Comparison of ENCODE assay signal across 29 cellular contexts in genomic region chr6:21141616-21142303, GRCh38.
"Had no signal": no experiment of that assay in that cellular context is flagged by ENCODE, and none has a peak within 500 bp of the region (broad histone marks: within the 10 kb centered on the region; RNA-seq: fewer than 3 reads in every experiment).

No MANE protein-coding gene starts in this region.

- H3K36me3 ChIP-seq: heart left ventricle, lower lobe of right lung, neural progenitor cell, neutrophil, right atrium auricular region, stomach, thyroid gland, transverse colon, upper lobe of left lung, vagina had no signal

- H3K4me3 Mint-ChIP-seq: naive thymus-derived CD4-positive, alpha-beta T cell; natural killer cell treated with Interleukin-12 subunit alpha and Interleukin-12 subunit beta and Interleukin-15 and Interleukin-18, amount 100 ng/mL, for 72 hours; neural progenitor cell; stimulated activated naive B cell treated with anti-CD40 and anti-IgM and Interleukin-4, amounts not matched to agents 10 μg/mL and 1 μg/mL and 100 μg/mL, for 72 hours had no signal

- H3K27me3 ChIP-seq: heart left ventricle, neural progenitor cell, neutrophil, right atrium auricular region, stomach, testis, thyroid gland, transverse colon, upper lobe of left lung, vagina had no signal

- H3K9me3 Mint-ChIP-seq: naive thymus-derived CD4-positive, alpha-beta T cell; natural killer cell treated with Interleukin-12 subunit alpha and Interleukin-12 subunit beta and Interleukin-15 and Interleukin-18, amount 100 ng/mL, for 72 hours had no signal

- ATAC-seq: heart left ventricle; left ventricle myocardium superior; lower lobe of right lung; mucosa of descending colon; naive thymus-derived CD4-positive, alpha-beta T cell; natural killer cell treated with Interleukin-12 subunit alpha and Interleukin-12 subunit beta and Interleukin-15 and Interleukin-18, amount 100 ng/mL, for 72 hours; sciatic nerve; stimulated activated naive B cell treated with anti-CD40 and anti-IgM and Interleukin-4, amounts not matched to agents 10 μg/mL and 1 μg/mL and 100 μg/mL, for 72 hours; stimulated activated naive CD8-positive, alpha-beta T cell treated with anti-CD3 and anti-CD28 coated beads, Interleukin-15, Interleukin-2, amounts not matched to agents 100 U/mL and 50 U/mL, for 24 hours had no signal

- H3K4me1 ChIP-seq: lower lobe of right lung, parathyroid adenoma, right atrium auricular region, testis, upper lobe of left lung had no signal

- H3K27ac Mint-ChIP-seq: naive thymus-derived CD4-positive, alpha-beta T cell; natural killer cell treated with Interleukin-12 subunit alpha and Interleukin-12 subunit beta and Interleukin-15 and Interleukin-18, amount 100 ng/mL, for 72 hours; neural progenitor cell; stimulated activated naive B cell treated with anti-CD40 and anti-IgM and Interleukin-4, amounts not matched to agents 10 μg/mL and 1 μg/mL and 100 μg/mL, for 72 hours had no signal

- H3K27me3 Mint-ChIP-seq: naive thymus-derived CD4-positive, alpha-beta T cell; natural killer cell treated with Interleukin-12 subunit alpha and Interleukin-12 subunit beta and Interleukin-15 and Interleukin-18, amount 100 ng/mL, for 72 hours; stimulated activated naive B cell treated with anti-CD40 and anti-IgM and Interleukin-4, amounts not matched to agents 10 μg/mL and 1 μg/mL and 100 μg/mL, for 72 hours had no signal

- DNase-seq: heart left ventricle; islet precursor cell; left ventricle myocardium superior; lower lobe of right lung; mammary epithelial cell; mesendoderm; midbrain; mucosa of descending colon; naive thymus-derived CD4-positive, alpha-beta T cell; occipital lobe; stimulated activated CD4-positive, alpha-beta T cell treated with anti-CD3 and anti-CD28 coated beads, Interleukin-12 subunit alpha, Interleukin-12 subunit beta, amount 100 ng/mL, for 4 hours; stimulated activated CD4-positive, alpha-beta T cell treated with anti-CD3 and anti-CD28 coated beads, Interleukin-15, amount 100 ng/mL, for 24 hours; stimulated activated CD4-positive, alpha-beta T cell treated with anti-CD3 and anti-CD28 coated beads, Interleukin-2, amount 100 ng/mL, for 24 hours; stimulated activated CD4-positive, alpha-beta T cell treated with anti-CD3 and anti-CD28 coated beads, Interleukin-4, amount 100 ng/mL, for 1 hour; stimulated activated naive B cell treated with anti-CD40 and anti-IgM and Interleukin-4, amounts not matched to agents 10 μg/mL and 1 μg/mL and 100 μg/mL, for 72 hours; stimulated activated naive CD8-positive, alpha-beta T cell treated with anti-CD3 and anti-CD28 coated beads, Interleukin-15, Interleukin-2, amounts not matched to agents 100 U/mL and 50 U/mL, for 24 hours; stomach; testis; thyroid gland; transverse colon; upper lobe of left lung had no signal

- H3K9me3 ChIP-seq: heart left ventricle, lower lobe of right lung, mucosa of descending colon, neutrophil, right atrium auricular region, stomach, testis, thyroid gland, transverse colon, upper lobe of left lung, vagina had no signal

- H3K4me3 ChIP-seq: heart left ventricle, lower lobe of right lung, mucosa of descending colon, neural progenitor cell, right atrium auricular region, skin epidermis, stomach, testis, thyroid gland, transverse colon, upper lobe of left lung, vagina had no signal

- H3K27ac ChIP-seq: heart left ventricle, lower lobe of right lung, neural progenitor cell, neutrophil, parathyroid adenoma, right atrium auricular region, skin epidermis, stomach, testis, thyroid gland, transverse colon, upper lobe of left lung had no signal
